Comparison of ENCODE assay signal across 8 cellular contexts in genomic region chr11:46345131-46345597, GRCh38. TPM values are rescaled to one million over a fixed set of nuclear protein-coding genes. Genes with fewer than 3 reads are reported as not detected.
DNase-seq lines count a peak whose midpoint lies in the region; ATAC-seq and TF ChIP-seq lines count a peak whose summit lies in the region.

No MANE protein-coding gene starts in this region.

- H3K4me3 ChIP-seq in CD4-positive, CD25-positive, alpha-beta regulatory T cell (ENCODE audit: low read depth, low read length) = peak overlapping the region; percentile 88
- peak overlapping the region; percentile 18; the same call in 1 of the 2 replicates for H3K4me3 ChIP-seq in HUES64 (ENCODE audit: low read length)
- peak overlapping the region; percentile 90 to 95 for H3K4me3 ChIP-seq in tibial artery

- H3K9me3 Mint-ChIP-seq in CD4-positive, CD25-positive, alpha-beta regulatory T cell = peaks cover 0 to 2% (median 0%) of the 10 kb centered on the region in 7 donors
- H3K9me3 Mint-ChIP-seq in activated T-helper 2 cell treated with anti-CD3 and anti-CD28 coated beads, Interferon-gamma antibody, Interleukin-2, Interleukin-4, amounts not matched to agents 10 μg/mL and 5 μg/mL and 100 μg/mL, durations not matched to agents 14 hours and 24 hours and 36 hours = no peaks in the 10 kb centered on the region

- peaks cover 63% of the 10 kb centered on the region for H3K4me1 ChIP-seq in CD4-positive, CD25-positive, alpha-beta regulatory T cell (ENCODE audit: control insufficient read depth, insufficient read depth, low read length, poor library complexity, severe bottlenecking)
- H3K4me1 ChIP-seq in HUES64 (ENCODE audit: insufficient read depth, low read length) (peaks cover 72% of the 10 kb centered on the region), tibial artery (peaks cover 0 to 32% (median 16%) of the 10 kb centered on the region in 4 donors)

- H3K4me1 Mint-ChIP-seq in CD4-positive, CD25-positive, alpha-beta regulatory T cell = peaks cover 0 to 83% (median 58%) of the 10 kb centered on the region in 4 donors
- H3K4me1 Mint-ChIP-seq in activated T-helper 2 cell treated with anti-CD3 and anti-CD28 coated beads, Interferon-gamma antibody, Interleukin-2, Interleukin-4, amounts not matched to agents 10 μg/mL and 5 μg/mL and 100 μg/mL, durations not matched to agents 14 hours and 24 hours and 36 hours (ENCODE audit: low read depth) = peaks cover 51% of the 10 kb centered on the region

- H3K9me3 ChIP-seq in CD4-positive, CD25-positive, alpha-beta regulatory T cell (ENCODE audit: control insufficient read depth in 2 of 2, low read length in 2 of 2) = no peaks in the 10 kb centered on the region
- no peaks in the 10 kb centered on the region for H3K9me3 ChIP-seq in HUES64 (ENCODE audit: insufficient read depth, low read depth, low read length)
- H3K9me3 ChIP-seq in tibial artery = no peaks in the 10 kb centered on the region

- H3K36me3 ChIP-seq in CD4-positive, CD25-positive, alpha-beta regulatory T cell (ENCODE audit: control insufficient read depth, insufficient read depth, low read length) = no peaks in the 10 kb centered on the region
- H3K36me3 ChIP-seq in HUES64 (ENCODE audit: insufficient read depth, low read length) (peaks cover 6% of the 10 kb centered on the region; the same call in 1 of the 2 replicates), tibial artery (no peaks in the 10 kb centered on the region)

- H3K27me3 ChIP-seq in CD4-positive, CD25-positive, alpha-beta regulatory T cell (ENCODE audit: control insufficient read depth, insufficient read depth, low read length) = no peaks in the 10 kb centered on the region
- peaks cover 15% of the 10 kb centered on the region; the same call in 1 of the 2 replicates for H3K27me3 ChIP-seq in HUES64 (ENCODE audit: insufficient read depth, low read length)
- H3K27me3 ChIP-seq in layer of hippocampus (ENCODE audit: control insufficient read depth, insufficient read depth, low read length) = no peaks in the 10 kb centered on the region
- H3K27me3 ChIP-seq in tibial artery = no peaks in the 10 kb centered on the region

- ATAC-seq in CD4-positive, CD25-positive, alpha-beta regulatory T cell (ENCODE audit: low read depth in 2 of 2) = no peak
- ATAC-seq in GM19463 (IDR thresholded peaks at IDR 0.05; ENCODE audit: unreplicated experiment) = no peak

- H3K27ac ChIP-seq in CD4-positive, CD25-positive, alpha-beta regulatory T cell (ENCODE audit: insufficient read depth, low read length, poor library complexity, severe bottlenecking) = peak overlapping the region; percentile 30
- H3K27ac ChIP-seq in HUES64 (ENCODE audit: low read depth, low read length) = 0 out of 2 replicates have a peak overlapping the region, but pooled peaks have one; percentile 27
- peak overlapping the region; percentile 77 for H3K27ac ChIP-seq in layer of hippocampus (ENCODE audit: low read depth, low read length)
- no peak overlapping the region for H3K27ac ChIP-seq in tibial artery

- H3K36me3 Mint-ChIP-seq in CD4-positive, CD25-positive, alpha-beta regulatory T cell = peaks cover 10% of the 10 kb centered on the region
- peaks cover 11% of the 10 kb centered on the region for H3K36me3 Mint-ChIP-seq in activated T-helper 2 cell treated with anti-CD3 and anti-CD28 coated beads, Interferon-gamma antibody, Interleukin-2, Interleukin-4, amounts not matched to agents 10 μg/mL and 5 μg/mL and 100 μg/mL, durations not matched to agents 14 hours and 24 hours and 36 hours (ENCODE audit: low read depth)

- H3K9ac ChIP-seq in HUES64 (ENCODE audit: low read depth, low read length) = no peak overlapping the region

- peak overlapping the region; percentile 91 to 93 (median 92) for H3K4me3 Mint-ChIP-seq in CD4-positive, CD25-positive, alpha-beta regulatory T cell
- peak overlapping the region; percentile 81 for H3K4me3 Mint-ChIP-seq in activated T-helper 2 cell treated with anti-CD3 and anti-CD28 coated beads, Interferon-gamma antibody, Interleukin-2, Interleukin-4, amounts not matched to agents 10 μg/mL and 5 μg/mL and 100 μg/mL, durations not matched to agents 14 hours and 24 hours and 36 hours (ENCODE audit: low read depth)

- intact Hi-C loops in activated T-helper 2 cell treated with anti-CD3 and anti-CD28 coated beads, Interferon-gamma antibody, Interleukin-2, Interleukin-4, amounts not matched to agents 10 μg/mL and 5 μg/mL and 100 μg/mL, durations not matched to agents 14 hours and 24 hours and 36 hours (cut with micrococcal nuclease) = loop anchor here (5.0 kb wide), 1 partner anchor 223 kb away; the partner anchor contains the start of gene PHF21A
- intact Hi-C loops in tibial artery (cut with DNase I; ENCODE audit: low total_unique reads) = no loop called here

- WGBS in HUES64 = 49% methylated on average over 20 of the region's 20 CpGs

- peak overlapping the region; percentile 79 to 93 (median 89) for H3K27ac Mint-ChIP-seq in CD4-positive, CD25-positive, alpha-beta regulatory T cell
- peak overlapping the region; percentile 46 for H3K27ac Mint-ChIP-seq in activated T-helper 2 cell treated with anti-CD3 and anti-CD28 coated beads, Interferon-gamma antibody, Interleukin-2, Interleukin-4, amounts not matched to agents 10 μg/mL and 5 μg/mL and 100 μg/mL, durations not matched to agents 14 hours and 24 hours and 36 hours

- no peak for TF ChIP-seq CTCF in tibial artery (IDR thresholded peaks at IDR 0.05)

- H3K27me3 Mint-ChIP-seq in CD4-positive, CD25-positive, alpha-beta regulatory T cell = peaks cover 27% of the 10 kb centered on the region
- peaks cover 14% of the 10 kb centered on the region for H3K27me3 Mint-ChIP-seq in activated T-helper 2 cell treated with anti-CD3 and anti-CD28 coated beads, Interferon-gamma antibody, Interleukin-2, Interleukin-4, amounts not matched to agents 10 μg/mL and 5 μg/mL and 100 μg/mL, durations not matched to agents 14 hours and 24 hours and 36 hours (ENCODE audit: low read depth)

- peak in 2 of 3 donors; percentile 16 to 48 for DNase-seq in CD4-positive, CD25-positive, alpha-beta regulatory T cell
- DNase-seq in activated T-helper 2 cell treated with anti-CD3 and anti-CD28 coated beads, Interferon-gamma antibody, Interleukin-2, Interleukin-4, amounts not matched to agents 10 μg/mL and 5 μg/mL and 100 μg/mL, durations not matched to agents 14 hours and 24 hours and 36 hours (ENCODE audit: low spot score) = no peak
- DNase-seq in tibial artery (peak in 1 of 2 donors; percentile 51), COR-L47 (lab: John Stamatoyannopoulos, UW) (no peak), T-helper 9 cell (no peak)

RNA-seq across cellular contexts. Expression of gene DGKZ, which starts 2.1 kb away (rescaled TPM):
- 234 TPM for total RNA-seq in CD4-positive, CD25-positive, alpha-beta regulatory T cell
- 10 to 100 TPM; 36.6 to 48.6 (median 44.8) TPM for polyA plus RNA-seq in CD4-positive, CD25-positive, alpha-beta regulatory T cell
- polyA plus RNA-seq in HUES64 (2013, experiment 1 of 2) = 51.0 TPM
- 50.1 TPM for polyA plus RNA-seq in HUES64 (2013, experiment 2 of 2)
- 82.3 and 86.1 TPM in 2 replicates for total RNA-seq in activated T-helper 2 cell treated with anti-CD3 and anti-CD28 coated beads, Interferon-gamma antibody, Interleukin-2, Interleukin-4, amounts not matched to agents 10 μg/mL and 5 μg/mL and 100 μg/mL, durations not matched to agents 14 hours and 24 hours and 36 hours

RNA-seq across cellular contexts. Expression of gene MDK, which starts 36.3 kb away (rescaled TPM):
- total RNA-seq in CD4-positive, CD25-positive, alpha-beta regulatory T cell = 6.1 TPM
- not detected for polyA plus RNA-seq in CD4-positive, CD25-positive, alpha-beta regulatory T cell
- 605 TPM for polyA plus RNA-seq in HUES64 (2013, experiment 1 of 2)
- 719 TPM for polyA plus RNA-seq in HUES64 (2013, experiment 2 of 2)
- total RNA-seq in activated T-helper 2 cell treated with anti-CD3 and anti-CD28 coated beads, Interferon-gamma antibody, Interleukin-2, Interleukin-4, amounts not matched to agents 10 μg/mL and 5 μg/mL and 100 μg/mL, durations not matched to agents 14 hours and 24 hours and 36 hours = 2.8 and 4.5 TPM in 2 replicates

RNA-seq across cellular contexts. Expression of gene CHRM4, which starts 46.4 kb away (rescaled TPM):
- 2.8 TPM for total RNA-seq in CD4-positive, CD25-positive, alpha-beta regulatory T cell
- 1 to 10 TPM in 1 of 4 donors, under 1 TPM in 2, not detected in 1; 0.15 to 1.1 (median 0.84) TPM for polyA plus RNA-seq in CD4-positive, CD25-positive, alpha-beta regulatory T cell
- 0.20 TPM for polyA plus RNA-seq in HUES64 (2013, experiment 1 of 2)
- 0.25 TPM for polyA plus RNA-seq in HUES64 (2013, experiment 2 of 2)
- 0.11 and 0.23 TPM in 2 replicates for total RNA-seq in activated T-helper 2 cell treated with anti-CD3 and anti-CD28 coated beads, Interferon-gamma antibody, Interleukin-2, Interleukin-4, amounts not matched to agents 10 μg/mL and 5 μg/mL and 100 μg/mL, durations not matched to agents 14 hours and 24 hours and 36 hours

Comparison
In these comparisons a context has a peak if more than half of its experiments do, and no peak if none do; other contexts are left out.
1. DNase-seq: peak in CD4-positive, CD25-positive, alpha-beta regulatory T cell (2 of 3); none in activated T-helper 2 cell treated with anti-CD3 and anti-CD28 coated beads, Interferon-gamma antibody, Interleukin-2, Interleukin-4, amounts not matched to agents 10 μg/mL and 5 μg/mL and 100 μg/mL, durations not matched to agents 14 hours and 24 hours and 36 hours (single experiment), COR-L47 (single experiment) and T-helper 9 cell (single experiment).
2. H3K27ac ChIP-seq: peak in CD4-positive, CD25-positive, alpha-beta regulatory T cell (single experiment), HUES64 (single experiment) and layer of hippocampus (single experiment); none in tibial artery (0 of 2).
3. H3K4me3 ChIP-seq: peak in every context shown above with its lines; median percentile 92 in tibial artery; 88 in CD4-positive, CD25-positive, alpha-beta regulatory T cell; 18 in HUES64.